20 cellular contexts compared by ENCODE assay signal in genomic region chr17:74801896-74802295, GRCh38. TPM values are rescaled to one million over a fixed set of nuclear protein-coding genes. Genes with fewer than 3 reads are reported as not detected.
"Had no signal": no experiment of that assay in that cellular context is flagged by ENCODE, and none has a peak within 500 bp of the region (broad histone marks: within the 10 kb centered on the region; RNA-seq: fewer than 3 reads in every experiment).

No MANE protein-coding gene starts in this region.

- H3K4me1 ChIP-seq: vagina had no signal

- H3K4me3 ChIP-seq: heart right ventricle, ovary, vagina had no signal

- H3K27me3 Mint-ChIP-seq: effector memory CD8-positive, alpha-beta T cell; naive thymus-derived CD8-positive, alpha-beta T cell had no signal

- H3K27ac ChIP-seq: heart right ventricle, ovary, vagina had no signal

- H3K9me3 ChIP-seq: heart right ventricle, ovary, vagina had no signal

- DNase-seq: effector memory CD8-positive, alpha-beta T cell; heart right ventricle; hypothalamus; kidney glomerular epithelial cell; mammary epithelial cell; naive thymus-derived CD8-positive, alpha-beta T cell; ovary; small intestine; stimulated activated CD4-positive, alpha-beta T cell treated with anti-CD3 and anti-CD28 coated beads, Interleukin-12 subunit alpha, Interleukin-12 subunit beta, amount 100 ng/mL, for 4 hours; stimulated activated CD4-positive, alpha-beta T cell treated with anti-CD3 and anti-CD28 coated beads, Interleukin-2, amount 100 ng/mL, for 48 hours; stimulated activated naive CD4-positive, alpha-beta T cell treated with Interleukin-2 at 50 U/mL for 16 hours; trophoblast cell had no signal

- FAIRE-seq: colon, frontal cortex, islet of Langerhans, small intestine had no signal

- H3K9me3 Mint-ChIP-seq: dendritic cell treated with granulocyte-macrophage colony-stimulating factor and Interleukin-4, amounts not matched to agents 40 ng/mL and 50 ng/mL, for 4 days; effector memory CD8-positive, alpha-beta T cell; naive thymus-derived CD8-positive, alpha-beta T cell had no signal

- ATAC-seq: effector memory CD8-positive, alpha-beta T cell; heart right ventricle; naive thymus-derived CD8-positive, alpha-beta T cell; right cardiac atrium had no signal

- H3K36me3 ChIP-seq: ovary had no signal

- H3K4me3 Mint-ChIP-seq: dendritic cell treated with granulocyte-macrophage colony-stimulating factor and Interleukin-4, amounts not matched to agents 40 ng/mL and 50 ng/mL, for 4 days; effector memory CD8-positive, alpha-beta T cell; naive thymus-derived CD8-positive, alpha-beta T cell had no signal

- H3K27me3 ChIP-seq: heart right ventricle, ovary, vagina had no signal

- H3K27ac Mint-ChIP-seq: dendritic cell treated with granulocyte-macrophage colony-stimulating factor and Interleukin-4, amounts not matched to agents 40 ng/mL and 50 ng/mL, for 4 days; effector memory CD8-positive, alpha-beta T cell had no signal

RNA-seq across cellular contexts. Expression of gene GRIN2C, which starts 57.8 kb away (rescaled TPM):
- total RNA-seq: epithelial cell of proximal tubule, mononuclear cell, vagina had no signal
- polyA plus RNA-seq: mammary epithelial cell had no signal
